10 cellular contexts compared by ENCODE assay signal in the genomic region with DNA sequence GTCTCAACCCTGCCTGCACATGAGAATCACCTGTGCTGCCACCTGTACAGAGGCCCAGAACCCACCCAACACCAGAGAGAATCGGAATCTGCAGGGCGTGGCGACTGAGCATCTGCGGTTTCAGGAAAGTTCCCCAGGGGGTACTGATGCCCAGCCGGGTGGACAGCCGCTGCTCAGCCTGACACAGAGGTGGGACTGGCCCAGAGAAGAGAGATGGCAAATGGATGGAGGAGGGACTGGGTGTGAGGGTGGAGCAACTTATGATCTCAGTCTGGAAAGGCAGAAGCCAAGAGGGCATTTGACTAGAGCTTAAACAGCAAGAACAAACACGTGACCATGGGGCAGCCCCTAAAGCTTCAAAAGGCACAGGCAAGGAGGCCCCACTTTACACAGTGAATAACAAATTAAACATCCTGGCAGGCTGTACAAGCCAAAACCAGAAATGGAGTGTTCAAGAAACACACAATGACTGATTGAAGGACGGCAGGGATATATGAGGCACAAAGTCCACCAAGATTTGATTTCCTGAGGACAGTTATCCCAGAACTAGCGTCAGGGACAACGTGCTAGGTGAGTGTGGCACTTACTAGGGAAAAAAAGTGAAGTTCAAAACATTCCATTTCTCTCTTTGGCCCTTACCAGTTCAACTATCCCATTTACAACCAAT. TPM values are rescaled to one million over a fixed set of nuclear protein-coding genes. Genes with fewer than 3 reads are reported as not detected.
DNase-seq lines count a peak whose midpoint lies in the region; ATAC-seq and TF ChIP-seq lines count a peak whose summit lies in the region.
"Had no signal": no experiment of that assay in that cellular context is flagged by ENCODE, and none has a peak within 500 bp of the region (broad histone marks: within the 10 kb centered on the region; RNA-seq: fewer than 3 reads in every experiment).

No MANE protein-coding gene starts in this region.

- TF ChIP-seq CTCF in mesothelial cell of epicardium (IDR thresholded peaks at IDR 0.05; ENCODE audit: unreplicated experiment) (no peak), upper lobe of right lung (IDR thresholded peaks at IDR 0.05) (no peak)

- peaks cover 37% of the 10 kb centered on the region for H3K4me1 ChIP-seq in upper lobe of right lung

- peaks cover 28% of the 10 kb centered on the region for H3K36me3 Mint-ChIP-seq in activated naive CD4-positive, alpha-beta T cell treated with anti-CD3 and anti-CD28 coated beads for 36 hours (ENCODE audit: low read depth)
- H3K36me3 Mint-ChIP-seq in mesothelial cell of epicardium: no peaks in the 10 kb centered on the region

- peak overlapping the region; percentile 95 for H3K27ac Mint-ChIP-seq in activated naive CD4-positive, alpha-beta T cell treated with anti-CD3 and anti-CD28 coated beads for 36 hours
- peak overlapping the region; percentile 11 for H3K27ac Mint-ChIP-seq in mesothelial cell of epicardium

- intact Hi-C loops in left ventricle myocardium superior (cut with micrococcal nuclease) (no loop called here), cardiac septum (cut with DNase I) (no loop called here), upper lobe of right lung (cut with DNase I) (no loop called here), left cardiac atrium (cut with DNase I) (loop anchor here in 1 of 2 donors (10.0 kb wide), 1 partner anchor 170 kb away; a partner anchor contains a TSS)
- intact Hi-C loops in activated naive CD4-positive, alpha-beta T cell treated with anti-CD3 and anti-CD28 coated beads for 36 hours (cut with micrococcal nuclease): loop anchor here (1.0 to 10.0 kb wide), 4 partner anchors 25 to 387 kb away; a partner anchor contains a TSS

- peak overlapping the region; percentile 5 for H3K4me3 Mint-ChIP-seq in activated naive CD4-positive, alpha-beta T cell treated with anti-CD3 and anti-CD28 coated beads for 36 hours
- H3K4me3 Mint-ChIP-seq in mesothelial cell of epicardium: no peak overlapping the region

- H3K27me3 Mint-ChIP-seq in activated naive CD4-positive, alpha-beta T cell treated with anti-CD3 and anti-CD28 coated beads for 36 hours (ENCODE audit: low read depth): no peaks in the 10 kb centered on the region
- H3K27me3 Mint-ChIP-seq in mesothelial cell of epicardium (ENCODE audit: low read depth): no peaks in the 10 kb centered on the region

- ATAC-seq in left ventricle myocardium superior (no peak), upper lobe of right lung (peak; percentile 9), left cardiac atrium (no peak)
- ATAC-seq: heart left ventricle had no signal

- no peak overlapping the region for H3K27ac ChIP-seq in upper lobe of right lung
- H3K27ac ChIP-seq: heart left ventricle had no signal

- no peaks in the 10 kb centered on the region for H3K9me3 ChIP-seq in upper lobe of right lung
- H3K9me3 ChIP-seq: heart left ventricle had no signal

- peaks cover 24% of the 10 kb centered on the region for H3K36me3 ChIP-seq in upper lobe of right lung

- CTCF ChIA-PET in activated naive CD4-positive, alpha-beta T cell treated with anti-CD3 and anti-CD28 coated beads for 36 hours (lab: Charles Lee): interaction anchor here (0.8 to 1.5 kb wide), 6 partner anchors 9 to 171 kb away, joined by 3 to 6 read pairs (median 4); no protein-coding TSS in a partner anchor

- DNase-seq in left ventricle myocardium superior: peak; percentile 18
- DNase-seq in cardiac septum (ENCODE audit: low spot score): no peak
- peak; percentile 90 for DNase-seq in activated naive CD4-positive, alpha-beta T cell treated with anti-CD3 and anti-CD28 coated beads for 36 hours
- no peak for DNase-seq in mesothelial cell of epicardium (ENCODE audit: low spot score in 2 of 2, unreplicated experiment in 2 of 2)
- DNase-seq in upper lobe of right lung: no peak
- DNase-seq in AML-193 (lab: John Stamatoyannopoulos, UW): no peak
- no peak for DNase-seq in NOMO-1 (lab: John Stamatoyannopoulos, UW; ENCODE audit: unreplicated experiment in 2 of 2)
- DNase-seq in left cardiac atrium: no peak
- DNase-seq: NCI-H526 treated with DMSO at 0.1 percent for 48 hours had no signal

- H3K27me3 ChIP-seq in upper lobe of right lung: no peaks in the 10 kb centered on the region
- H3K27me3 ChIP-seq: heart left ventricle had no signal

- H3K9me3 Mint-ChIP-seq in activated naive CD4-positive, alpha-beta T cell treated with anti-CD3 and anti-CD28 coated beads for 36 hours: no peaks in the 10 kb centered on the region
- no peaks in the 10 kb centered on the region for H3K9me3 Mint-ChIP-seq in mesothelial cell of epicardium

- H3K4me1 Mint-ChIP-seq in activated naive CD4-positive, alpha-beta T cell treated with anti-CD3 and anti-CD28 coated beads for 36 hours (ENCODE audit: low read depth): peaks cover 73% of the 10 kb centered on the region
- H3K4me1 Mint-ChIP-seq in mesothelial cell of epicardium: peaks cover 37% of the 10 kb centered on the region

- peak overlapping the region; percentile 2 for H3K4me3 ChIP-seq in upper lobe of right lung
- H3K4me3 ChIP-seq: heart left ventricle had no signal

RNA-seq across cellular contexts. Expression of a gene that starts 3.1 kb away (rescaled TPM):
- total RNA-seq in left ventricle myocardium superior: 76.6 TPM
- 49.0 TPM for total RNA-seq in cardiac septum
- 10 to 100 TPM; 77.9 to 80.5 TPM for total RNA-seq in activated naive CD4-positive, alpha-beta T cell treated with anti-CD3 and anti-CD28 coated beads for 36 hours
- 83.3 to 89.8 TPM (median 87.2 TPM) in 3 replicates for total RNA-seq in mesothelial cell of epicardium
- total RNA-seq in upper lobe of right lung: 65.5 TPM
- total RNA-seq in left cardiac atrium: 10 to 100 TPM; 44.7 to 52.7 TPM

Comparison
In these comparisons a context has a peak if more than half of its experiments do, and no peak if none do; other contexts are left out.
1. DNase-seq: peak in left ventricle myocardium superior (single experiment) and activated naive CD4-positive, alpha-beta T cell treated with anti-CD3 and anti-CD28 coated beads for 36 hours (single experiment); none in cardiac septum (single experiment), mesothelial cell of epicardium (0 of 2), upper lobe of right lung (single experiment), AML-193 (0 of 2), NOMO-1 (0 of 2) and left cardiac atrium (single experiment).